ENCODE assay signal across 9 cellular contexts in the genomic region with DNA sequence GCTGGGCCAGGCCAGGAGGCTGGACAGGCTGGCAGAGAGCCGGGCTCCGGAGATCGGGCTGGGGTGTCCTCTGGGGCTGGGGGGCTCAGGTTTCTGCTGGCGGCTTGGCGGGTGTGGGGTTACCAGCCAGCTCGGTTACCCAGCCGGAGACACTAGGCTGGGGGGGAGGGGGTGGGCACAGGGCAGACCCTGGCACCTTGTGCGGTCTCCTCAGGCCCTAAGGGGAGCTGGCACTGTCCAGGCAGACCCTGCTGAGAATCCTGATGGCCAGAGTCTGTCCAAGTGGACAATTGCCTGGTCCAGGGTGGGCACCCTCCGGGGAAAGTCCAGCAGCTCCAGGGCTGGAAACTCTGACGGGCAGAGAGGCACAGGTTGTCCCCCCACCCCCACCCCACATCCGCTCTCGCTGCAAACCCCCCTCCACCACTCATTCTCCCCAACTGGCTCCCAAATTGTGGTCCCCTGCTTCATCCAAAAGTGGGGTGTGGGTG. TPM values are rescaled to one million over a fixed set of nuclear protein-coding genes. Genes with fewer than 3 reads are reported as not detected.
A peak's percentile ranks its signal among the peaks of the same experiment; 100 is the strongest.
DNase-seq lines count a peak whose midpoint lies in the region; ATAC-seq, FAIRE-seq and TF ChIP-seq lines count a peak whose summit lies in the region.
"Had no signal": no experiment of that assay in that cellular context is flagged by ENCODE, and none has a peak within 500 bp of the region (broad histone marks: within the 10 kb centered on the region; RNA-seq: fewer than 3 reads in every experiment).

No MANE protein-coding gene starts in this region.

- peak overlapping the region; percentile 54 to 74 for H3K4me3 Mint-ChIP-seq in stimulated activated naive B cell treated with anti-CD40 and anti-IgM and Interleukin-4, amounts not matched to agents 10 μg/mL and 1 μg/mL and 100 μg/mL, for 72 hours
- H3K4me3 Mint-ChIP-seq: neural crest cell had no signal

- intact Hi-C loops in kidney (cut with DNase I): no loop called here

- TF ChIP-seq CTCF in RWPE1 (conservative IDR thresholded peaks at IDR 0.05; ENCODE audit: low read depth) (no peak), kidney (IDR thresholded peaks at IDR 0.05; ENCODE audit: borderline replicate concordance, extremely low read depth, insufficient read depth) (no peak)

- no peaks in the 10 kb centered on the region for H3K9me3 Mint-ChIP-seq in stimulated activated naive B cell treated with anti-CD40 and anti-IgM and Interleukin-4, amounts not matched to agents 10 μg/mL and 1 μg/mL and 100 μg/mL, for 72 hours
- H3K9me3 Mint-ChIP-seq: neural crest cell had no signal

- H3K9me3 ChIP-seq in kidney (ENCODE audit: control insufficient read depth in 1 of 2, low read length in 2 of 2): no peaks in the 10 kb centered on the region

- H3K27ac ChIP-seq in RWPE1 (peak overlapping the region; percentile 100), kidney (ENCODE audit: low read depth in 2 of 2, low read length in 2 of 2) (peak overlapping the region; percentile 35 to 41)

- CTCF ChIA-PET in RWPE1 (lab: Yijun Ruan, JAX): no interaction called here

- no peak for DNase-seq in RWPE1 (ENCODE audit: low spot score)
- DNase-seq in activated naive CD4-positive, alpha-beta T cell treated with anti-CD3 and anti-CD28 coated beads, Interleukin-2, amount 50 U/mL, for 16 hours: peak; percentile 29
- peak; percentile 70 for DNase-seq in kidney
- DNase-seq in stimulated activated naive B cell treated with anti-CD40 and anti-IgM and Interleukin-4, amounts not matched to agents 10 μg/mL and 1 μg/mL and 100 μg/mL, for 72 hours: no peak
- no peak for DNase-seq in putamen (ENCODE audit: low spot score)
- DNase-seq in GF-D8 (lab: John Stamatoyannopoulos, UW): no peak
- DNase-seq: NCI-H1105 treated with DMSO at 0.1 percent for 48 hours had no signal

- H3K36me3 ChIP-seq in kidney (ENCODE audit: control insufficient read depth in 1 of 2, insufficient read depth in 2 of 2, low read length in 2 of 2): no peaks in the 10 kb centered on the region

- peak overlapping the region; percentile 89 for H3K27ac Mint-ChIP-seq in stimulated activated naive B cell treated with anti-CD40 and anti-IgM and Interleukin-4, amounts not matched to agents 10 μg/mL and 1 μg/mL and 100 μg/mL, for 72 hours

- POLR2A ChIA-PET in RWPE1 (lab: Yijun Ruan, JAX; ENCODE audit: low non-redundant PET): no interaction called here

- H3K9ac ChIP-seq in kidney (ENCODE audit: low read length in 2 of 2): no peak overlapping the region

- H3K36me3 Mint-ChIP-seq in stimulated activated naive B cell treated with anti-CD40 and anti-IgM and Interleukin-4, amounts not matched to agents 10 μg/mL and 1 μg/mL and 100 μg/mL, for 72 hours: peaks cover 8 to 38% of the 10 kb centered on the region in 2 donors

- no peak for FAIRE-seq in kidney (lab: Jason Lieb, UNC)

- no peak overlapping the region for H3K4me3 ChIP-seq in kidney (ENCODE audit: low read length in 2 of 2)

- ATAC-seq in stimulated activated naive B cell treated with anti-CD40 and anti-IgM and Interleukin-4, amounts not matched to agents 10 μg/mL and 1 μg/mL and 100 μg/mL, for 72 hours (replicated peaks): no peak
- ATAC-seq in GM18505 (IDR thresholded peaks at IDR 0.05; ENCODE audit: unreplicated experiment): no peak

- no peak for TF ChIP-seq POLR2A in GM18505 (IDR thresholded peaks at IDR 0.05; ENCODE audit: borderline replicate concordance, extremely low read depth, insufficient read depth, insufficient read length)

- peaks cover 33 to 58% of the 10 kb centered on the region in 2 donors for H3K4me1 ChIP-seq in kidney (ENCODE audit: control insufficient read depth in 1 of 2, insufficient read depth in 1 of 2, low read depth in 1 of 2, low read length in 2 of 2)

- H3K4me1 Mint-ChIP-seq in stimulated activated naive B cell treated with anti-CD40 and anti-IgM and Interleukin-4, amounts not matched to agents 10 μg/mL and 1 μg/mL and 100 μg/mL, for 72 hours: peaks cover 70 to 99% of the 10 kb centered on the region in 2 donors

- no peaks in the 10 kb centered on the region for H3K27me3 Mint-ChIP-seq in stimulated activated naive B cell treated with anti-CD40 and anti-IgM and Interleukin-4, amounts not matched to agents 10 μg/mL and 1 μg/mL and 100 μg/mL, for 72 hours

RNA-seq across cellular contexts. Expression of gene ZBTB7B, which starts 6.7 kb away (rescaled TPM):
- 68.7 TPM for total RNA-seq in kidney
- 20.1 TPM for polyA plus RNA-seq in kidney (ENCODE audit: insufficient read depth, low read depth, low replicate concordance)

RNA-seq across cellular contexts. Expression of gene LENEP, which starts 15.9 kb away (rescaled TPM):
- total RNA-seq in kidney: not detected
- not detected for polyA plus RNA-seq in kidney (ENCODE audit: insufficient read depth, low read depth, low replicate concordance)

RNA-seq across cellular contexts. Expression of gene DCST2, which starts 24.3 kb away (rescaled TPM):
- total RNA-seq in kidney: 1.4 TPM
- 0.43 TPM for polyA plus RNA-seq in kidney (ENCODE audit: insufficient read depth, low read depth, low replicate concordance)

RNA-seq across cellular contexts. Expression of gene DCST1, which starts 24.4 kb away (rescaled TPM):
- not detected for total RNA-seq in kidney
- not detected for polyA plus RNA-seq in kidney (ENCODE audit: insufficient read depth, low read depth, low replicate concordance)
- total RNA-seq: neural crest cell had no signal

RNA-seq across cellular contexts. Expression of gene FLAD1, which starts 26.1 kb away (rescaled TPM):
- total RNA-seq in kidney: 34.1 TPM
- polyA plus RNA-seq in kidney (ENCODE audit: insufficient read depth, low read depth, low replicate concordance): 37.9 TPM

Comparison
In these comparisons a context has a peak if more than half of its experiments do, and no peak if none do; other contexts are left out.
1. DNase-seq: peak in activated naive CD4-positive, alpha-beta T cell treated with anti-CD3 and anti-CD28 coated beads, Interleukin-2, amount 50 U/mL, for 16 hours (single experiment) and kidney (single experiment); none in RWPE1 (single experiment), stimulated activated naive B cell treated with anti-CD40 and anti-IgM and Interleukin-4, amounts not matched to agents 10 μg/mL and 1 μg/mL and 100 μg/mL, for 72 hours (single experiment), putamen (single experiment) and GF-D8 (single experiment).